9 cellular contexts compared by ENCODE assay signal in genomic region chr14:29521526-29522137, GRCh38.
DNase-seq lines count a peak whose midpoint lies in the region; ATAC-seq and TF ChIP-seq lines count a peak whose summit lies in the region.
"Had no signal": no experiment of that assay in that cellular context is flagged by ENCODE, and none has a peak within 500 bp of the region (broad histone marks: within the 10 kb centered on the region; RNA-seq: fewer than 3 reads in every experiment).

No MANE protein-coding gene starts in this region.

- CTCF ChIA-PET in PC-3 (lab: Charles Lee), result no interaction called here

- H4K20me1 ChIP-seq in PC-3 (ENCODE audit: low read length), result no peaks in the 10 kb centered on the region

- BruUV-seq in PC-3 (replicated peaks; lab: Mats Ljungman, UMichigan), result no TSS peak

- no peaks in the 10 kb centered on the region for H3K36me3 ChIP-seq in PC-3 (ENCODE audit: low read depth, low read length)

- H3K4me1 ChIP-seq in PC-3 (ENCODE audit: insufficient read depth, low read length), result no peaks in the 10 kb centered on the region

- no peaks in the 10 kb centered on the region for H3K4me1 Mint-ChIP-seq in glutamatergic neuron (ENCODE audit: low read depth, unreplicated experiment)
- H3K4me1 Mint-ChIP-seq in natural killer cell, result no peaks in the 10 kb centered on the region

- no peak overlapping the region for H3K27ac ChIP-seq in PC-3 (ENCODE audit: low read length)
- H3K27ac ChIP-seq: epithelial cell of prostate had no signal

- H3K4me3 Mint-ChIP-seq in glutamatergic neuron (ENCODE audit: unreplicated experiment) (no peak overlapping the region), natural killer cell (no peak overlapping the region)

- H3K79me2 ChIP-seq in PC-3 (ENCODE audit: low read length), result no peaks in the 10 kb centered on the region

- H3K4me3 ChIP-seq in PC-3 (ENCODE audit: low read length), result no peak overlapping the region

- H3F3A ChIP-seq in PC-3 (ENCODE audit: low read length, unreplicated experiment), result no peaks in the 10 kb centered on the region

- peak; percentile 77 for TF ChIP-seq CTCF in PC-3 (conservative IDR thresholded peaks at IDR 0.05; ENCODE audit: low read depth, low read length)
- TF ChIP-seq CTCF in glutamatergic neuron (IDR thresholded peaks at IDR 0.05; ENCODE audit: partially characterized antibody, unreplicated experiment), result no peak
- no peak for TF ChIP-seq CTCF in natural killer cell (IDR thresholded peaks at IDR 0.05)

- no peak overlapping the region for H2AFZ ChIP-seq in PC-3 (ENCODE audit: low read length)

- H3K9me3 Mint-ChIP-seq in glutamatergic neuron (ENCODE audit: unreplicated experiment) (no peaks in the 10 kb centered on the region), natural killer cell (peaks cover 8 to 14% of the 10 kb centered on the region in 2 donors)

- ATAC-seq in PC-3 (no peak), natural killer cell (no peak), GM19463 (IDR thresholded peaks at IDR 0.05; ENCODE audit: unreplicated experiment) (no peak)

- no peak overlapping the region for H3K27ac Mint-ChIP-seq in glutamatergic neuron (ENCODE audit: unreplicated experiment)
- H3K27ac Mint-ChIP-seq in natural killer cell, result no peak overlapping the region

- H3K27me3 Mint-ChIP-seq in glutamatergic neuron (ENCODE audit: unreplicated experiment) (no peaks in the 10 kb centered on the region), natural killer cell (ENCODE audit: low read depth in 2 of 2) (no peaks in the 10 kb centered on the region)

- intact Hi-C loops in PC-3 (cut with micrococcal nuclease), result no loop called here
- intact Hi-C loops in natural killer cell (cut with micrococcal nuclease), result no loop called here

- H3K27me3 ChIP-seq in PC-3 (ENCODE audit: low read length), result peaks cover 19% of the 10 kb centered on the region

- H3K9me2 ChIP-seq in PC-3 (replicated peaks; ENCODE audit: low read length), result no peaks in the 10 kb centered on the region

- H3K9ac ChIP-seq in PC-3 (ENCODE audit: low read length), result no peak overlapping the region

- POLR2A ChIA-PET in PC-3 (lab: Charles Lee; ENCODE audit: unreplicated experiment), result no interaction called here

- DNase-seq in D341Med (ENCODE audit: low spot score) (peak; percentile 33), HT-29 (ENCODE audit: low spot score) (peak; percentile 29), PC-3 (peak; percentile 51), glutamatergic neuron (peak; percentile 56), natural killer cell (no peak), pons (ENCODE audit: low spot score) (no peak)
- no peak for DNase-seq in activated CD8-positive, alpha-beta memory T cell treated with anti-CD3 and anti-CD28 coated beads for 24 hours

- H3K36me3 Mint-ChIP-seq in glutamatergic neuron (ENCODE audit: unreplicated experiment) (no peaks in the 10 kb centered on the region), natural killer cell (no peaks in the 10 kb centered on the region)

- H3K4me2 ChIP-seq in PC-3 (ENCODE audit: low read length), result no peak overlapping the region

- no peaks in the 10 kb centered on the region for H3K9me3 ChIP-seq in PC-3 (ENCODE audit: low read length)

Comparison
In these comparisons a context has a peak if more than half of its experiments do, and no peak if none do; other contexts are left out.
1. DNase-seq: peak in D341Med (single experiment), HT-29 (single experiment), PC-3 (single experiment) and glutamatergic neuron (single experiment); none in natural killer cell (single experiment), pons (single experiment) and activated CD8-positive, alpha-beta memory T cell treated with anti-CD3 and anti-CD28 coated beads for 24 hours (single experiment).